Comparison of ENCODE assay signal across 22 cellular contexts in the genomic region with DNA sequence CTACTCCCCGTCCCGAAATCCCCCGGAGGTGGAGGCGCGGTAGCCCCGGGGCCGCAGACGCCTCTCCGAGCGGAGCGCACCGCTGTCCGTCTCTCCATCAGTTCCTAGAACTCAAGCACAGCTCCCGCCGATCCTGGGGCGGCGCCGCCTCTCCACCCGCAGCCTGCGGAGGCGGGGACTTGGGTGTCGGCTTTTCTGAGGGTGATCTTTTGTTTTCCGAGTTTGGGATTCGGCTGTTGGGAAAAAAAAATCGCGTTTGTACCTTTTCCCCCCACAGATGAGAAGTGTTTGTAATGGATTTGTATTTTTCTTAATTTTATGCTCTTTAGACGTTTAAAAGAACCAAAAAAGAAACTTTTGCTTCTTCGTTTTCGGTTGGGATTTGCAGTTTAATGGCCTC. TPM values are rescaled to one million over a fixed set of nuclear protein-coding genes. Genes with fewer than 3 reads are reported as not detected.
DNase-seq lines count a peak whose midpoint lies in the region; ATAC-seq and TF ChIP-seq lines count a peak whose summit lies in the region.
"Had no signal": no experiment of that assay in that cellular context is flagged by ENCODE, and none has a peak within 500 bp of the region (broad histone marks: within the 10 kb centered on the region; RNA-seq: fewer than 3 reads in every experiment).

No MANE protein-coding gene starts in this region.

- H3K9me3 ChIP-seq in iPS-18a (ENCODE audit: control insufficient read depth, low read depth, low read length): no peaks in the 10 kb centered on the region
- no peaks in the 10 kb centered on the region for H3K9me3 ChIP-seq in adrenal gland (replicated peaks in 1 of 3)

- H3K4me1 Mint-ChIP-seq in GM23338 (peaks cover 7% of the 10 kb centered on the region), progenitor cell of endocrine pancreas (ENCODE audit: low read depth) (no peaks in the 10 kb centered on the region)
- no peaks in the 10 kb centered on the region for H3K4me1 Mint-ChIP-seq in activated naive CD4-positive, alpha-beta T cell treated with anti-CD3 and anti-CD28 coated beads, Interleukin-2, amount 10 ng/mL, durations not matched to agents 7 days and 5 days
- H3K4me1 Mint-ChIP-seq: activated CD4-positive, alpha-beta T cell treated with anti-CD3 and anti-CD28 coated beads, Interleukin-2, amount 10 ng/mL, durations not matched to agents 24 days and 14 days had no signal

- H3K79me2 ChIP-seq in GM23338 (replicated peaks; ENCODE audit: insufficient read depth): no peaks in the 10 kb centered on the region

- H3K27me3 Mint-ChIP-seq in GM23338 (ENCODE audit: insufficient read depth, low read depth, poor library complexity) (peaks cover 62% of the 10 kb centered on the region), progenitor cell of endocrine pancreas (peaks cover 44% of the 10 kb centered on the region)
- H3K27me3 Mint-ChIP-seq in activated naive CD4-positive, alpha-beta T cell treated with anti-CD3 and anti-CD28 coated beads, Interleukin-2, amount 10 ng/mL, durations not matched to agents 7 days and 5 days: peaks cover under 1% of the 10 kb centered on the region
- H3K27me3 Mint-ChIP-seq: activated CD4-positive, alpha-beta T cell treated with anti-CD3 and anti-CD28 coated beads, Interleukin-2, amount 10 ng/mL, durations not matched to agents 24 days and 14 days; effector memory CD8-positive, alpha-beta T cell; naive thymus-derived CD4-positive, alpha-beta T cell had no signal

- intact Hi-C loops in adrenal gland (cut with DNase I): no loop called here

- H3F3A ChIP-seq in GM23338 (replicated peaks; ENCODE audit: low read depth): peaks cover 17% of the 10 kb centered on the region

- no peak for TF ChIP-seq POLR2A in adrenal gland (IDR thresholded peaks at IDR 0.05)

- H3K4me2 ChIP-seq in GM23338: peak overlapping the region; percentile 81

- H3K4me3 Mint-ChIP-seq in GM23338 (peak overlapping the region; percentile 72), progenitor cell of endocrine pancreas (ENCODE audit: low read depth) (no peak overlapping the region)
- H3K4me3 Mint-ChIP-seq in activated naive CD4-positive, alpha-beta T cell treated with anti-CD3 and anti-CD28 coated beads, Interleukin-2, amount 10 ng/mL, durations not matched to agents 7 days and 5 days: no peak overlapping the region
- H3K4me3 Mint-ChIP-seq: activated CD4-positive, alpha-beta T cell treated with anti-CD3 and anti-CD28 coated beads, Interleukin-2, amount 10 ng/mL, durations not matched to agents 24 days and 14 days; effector memory CD8-positive, alpha-beta T cell; naive thymus-derived CD4-positive, alpha-beta T cell had no signal

- peak overlapping the region; percentile 13 for H3K9ac ChIP-seq in iPS-18a (ENCODE audit: low read length)

- CTCF ChIA-PET in activated naive CD4-positive, alpha-beta T cell treated with anti-CD3 and anti-CD28 coated beads, Interleukin-2, amount 10 ng/mL, durations not matched to agents 7 days and 5 days (lab: Charles Lee): no interaction called here

- WGBS in adrenal gland, 4 donors: 74 to 89% (median 80%) methylated on average over 17 to 29 of the region's 29 CpGs

- H4K20me1 ChIP-seq in GM23338 (replicated peaks; ENCODE audit: insufficient read depth): peaks cover 12% of the 10 kb centered on the region; the same call in 1 of the 2 replicates

- H3K9me3 Mint-ChIP-seq in GM23338 (peaks cover 3% of the 10 kb centered on the region; the same call in 1 of the 3 replicates), progenitor cell of endocrine pancreas (ENCODE audit: low read depth) (no peaks in the 10 kb centered on the region)
- no peaks in the 10 kb centered on the region for H3K9me3 Mint-ChIP-seq in activated naive CD4-positive, alpha-beta T cell treated with anti-CD3 and anti-CD28 coated beads, Interleukin-2, amount 10 ng/mL, durations not matched to agents 7 days and 5 days
- H3K9me3 Mint-ChIP-seq: activated CD4-positive, alpha-beta T cell treated with anti-CD3 and anti-CD28 coated beads, Interleukin-2, amount 10 ng/mL, durations not matched to agents 24 days and 14 days; effector memory CD8-positive, alpha-beta T cell had no signal

- H3K27me3 ChIP-seq in GM23338 (ENCODE audit: insufficient read depth) (peaks cover 48% of the 10 kb centered on the region), iPS-18a (ENCODE audit: control insufficient read depth, insufficient read depth, low read length) (peaks cover 81% of the 10 kb centered on the region), adrenal gland (no peaks in the 10 kb centered on the region)

- peak overlapping the region; percentile 56 for H3K4me3 ChIP-seq in GM23338
- H3K4me3 ChIP-seq in iPS-18a (ENCODE audit: low read length): peak overlapping the region; percentile 37
- no peak overlapping the region for H3K4me3 ChIP-seq in adrenal gland

- H3K36me3 ChIP-seq in GM23338 (ENCODE audit: insufficient read depth) (no peaks in the 10 kb centered on the region), iPS-18a (ENCODE audit: control insufficient read depth, low read depth, low read length) (no peaks in the 10 kb centered on the region), adrenal gland (replicated peaks in 1 of 2) (peaks cover 0 to 8% of the 10 kb centered on the region in 2 donors)

- H3K27ac ChIP-seq in GM23338 (ENCODE audit: low read depth) (no peak overlapping the region), iPS-18a (ENCODE audit: low read length) (no peak overlapping the region), adrenal gland (no peak overlapping the region)

- TF ChIP-seq CTCF in GM23338 (conservative IDR thresholded peaks at IDR 0.05; ENCODE audit: low read depth in 2 of 2) (no peak), progenitor cell of endocrine pancreas (IDR thresholded peaks at IDR 0.05; ENCODE audit: unreplicated experiment) (no peak), adrenal gland (IDR thresholded peaks at IDR 0.05) (no peak)

- H3K9me2 ChIP-seq in GM23338 (ENCODE audit: insufficient read depth): no peaks in the 10 kb centered on the region

- ATAC-seq in GM23338: peak; percentile 37
- ATAC-seq in GM19023 (IDR thresholded peaks at IDR 0.05; ENCODE audit: unreplicated experiment): no peak
- ATAC-seq: effector memory CD8-positive, alpha-beta T cell; naive thymus-derived CD4-positive, alpha-beta T cell had no signal

- H2AFZ ChIP-seq in GM23338: no peak overlapping the region

- H3K4me1 ChIP-seq in GM23338 (ENCODE audit: insufficient read depth): peaks cover 7% of the 10 kb centered on the region
- H3K4me1 ChIP-seq in iPS-18a (ENCODE audit: control insufficient read depth, low read depth, low read length): peaks cover 6% of the 10 kb centered on the region
- H3K4me1 ChIP-seq in adrenal gland (replicated peaks in 1 of 2): no peaks in the 10 kb centered on the region

- H3K36me3 Mint-ChIP-seq in GM23338 (ENCODE audit: low read depth) (peaks cover 7% of the 10 kb centered on the region), progenitor cell of endocrine pancreas (ENCODE audit: insufficient read depth) (peaks cover 19% of the 10 kb centered on the region)
- H3K36me3 Mint-ChIP-seq in activated naive CD4-positive, alpha-beta T cell treated with anti-CD3 and anti-CD28 coated beads, Interleukin-2, amount 10 ng/mL, durations not matched to agents 7 days and 5 days: peaks cover 4% of the 10 kb centered on the region

- DNase-seq in GM23338 (ENCODE audit: low spot score) (peak; percentile 81), astrocyte of the hippocampus (ENCODE audit: low read depth, low spot score) (peak; percentile 48), progenitor cell of endocrine pancreas (ENCODE audit: low spot score, unreplicated experiment) (no peak), adrenal gland (no peak)
- no peak for DNase-seq in activated naive CD4-positive, alpha-beta T cell treated with anti-CD3 and anti-CD28 coated beads, Interleukin-2, amount 10 ng/mL, durations not matched to agents 7 days and 5 days
- DNase-seq in activated CD4-positive, alpha-beta T cell treated with anti-CD3 and anti-CD28 coated beads for 4 hours: no peak
- DNase-seq: activated CD4-positive, alpha-beta T cell treated with anti-CD3 and anti-CD28 coated beads, Interleukin-2, amount 10 ng/mL, durations not matched to agents 24 days and 14 days; activated effector memory CD4-positive, alpha-beta T cell treated with anti-CD3 and anti-CD28 coated beads, Interleukin-2, amount 50 U/mL, for 16 hours; effector memory CD8-positive, alpha-beta T cell; head of caudate nucleus; mammary epithelial cell; naive thymus-derived CD4-positive, alpha-beta T cell; NCI-H1048; NCI-H2081; small intestine; stimulated activated CD4-positive, alpha-beta T cell treated with anti-CD3 and anti-CD28 coated beads, Interleukin-4, amount 100 ng/mL, for 24 hours; SW 1271 had no signal

- no peak overlapping the region for H3K27ac Mint-ChIP-seq in GM23338
- H3K27ac Mint-ChIP-seq in progenitor cell of endocrine pancreas: peak overlapping the region; percentile 73
- no peak overlapping the region for H3K27ac Mint-ChIP-seq in activated naive CD4-positive, alpha-beta T cell treated with anti-CD3 and anti-CD28 coated beads, Interleukin-2, amount 10 ng/mL, durations not matched to agents 7 days and 5 days
- H3K27ac Mint-ChIP-seq: activated CD4-positive, alpha-beta T cell treated with anti-CD3 and anti-CD28 coated beads, Interleukin-2, amount 10 ng/mL, durations not matched to agents 24 days and 14 days; effector memory CD8-positive, alpha-beta T cell had no signal

TF ChIP-seq in GM23338, 12 proteins besides CTCF, POLR2A, EP300 and RAD21 (continues in another document):
- TF ChIP-seq POLR2AphosphoS5 (IDR thresholded peaks at IDR 0.05; ENCODE audit: low read depth) (peak; percentile 42; the same call in 1 of the 2 replicates), EZH2 (IDR thresholded peaks at IDR 0.05; ENCODE audit: low read depth, unreplicated experiment) (peak; percentile 58), NANOG (IDR thresholded peaks at IDR 0.05; ENCODE audit: borderline replicate concordance) (no peak), CREB1 (CRISPR knock-in tag; IDR thresholded peaks at IDR 0.05; ENCODE audit: low read depth) (no peak)

RNA-seq across cellular contexts. Expression of gene LRCOL1, which starts 26.6 kb away (rescaled TPM):
- 1.7 TPM in 1 of 2 replicates, not detected in the other for total RNA-seq in GM23338 (2014; rRNA removed; shearing (Covaris generic))
- polyA plus RNA-seq in GM23338 (2016; fragmentation: Nextera tagmentation; extraction: Ambion mirVana): not detected in 2 replicates
- not detected in 2 replicates for total RNA-seq in progenitor cell of endocrine pancreas
- 1 to 10 TPM in 3 of 8 donors, under 1 TPM in 1, not detected in 4; 0.65 to 1.4 (median 1.4) TPM for total RNA-seq in adrenal gland
- 1 to 10 TPM in 1 of 3 donors, under 1 TPM in 1, not detected in 1; 0.88 to 1.2 TPM for polyA plus RNA-seq in adrenal gland
- total RNA-seq: activated CD4-positive, alpha-beta T cell treated with anti-CD3 and anti-CD28 coated beads, Interleukin-2, amount 10 ng/mL, durations not matched to agents 24 days and 14 days; kidney epithelial cell; mammary epithelial cell; naive thymus-derived CD4-positive, alpha-beta T cell; NCI-H460 had no signal
- polyA plus RNA-seq: mammary epithelial cell; naive thymus-derived CD4-positive, alpha-beta T cell had no signal

RNA-seq across cellular contexts. Expression of gene P2RX2, which starts 34.8 kb away (rescaled TPM):
- total RNA-seq in GM23338 (2014; rRNA removed; shearing (Covaris generic)): 1.7 and 3.0 TPM in 2 replicates
- 1.1 and 2.3 TPM in 2 replicates for polyA plus RNA-seq in GM23338 (2016; fragmentation: Nextera tagmentation; extraction: Ambion mirVana)
- 0.19 TPM in 1 of 2 replicates, not detected in the other for total RNA-seq in progenitor cell of endocrine pancreas
- total RNA-seq in adrenal gland: under 1 TPM in 1 of 8 donors, not detected in 7; 0.11 TPM
- 1 to 10 TPM in 1 of 3 donors, under 1 TPM in 1, not detected in 1; 0.44 to 1.9 TPM for polyA plus RNA-seq in adrenal gland
- total RNA-seq: activated CD4-positive, alpha-beta T cell treated with anti-CD3 and anti-CD28 coated beads, Interleukin-2, amount 10 ng/mL, durations not matched to agents 24 days and 14 days; kidney epithelial cell; mammary epithelial cell; NCI-H460; subcutaneous adipose tissue had no signal
- polyA plus RNA-seq: mammary epithelial cell; naive thymus-derived CD4-positive, alpha-beta T cell had no signal

Comparison
In these comparisons a context has a peak if more than half of its experiments do, and no peak if none do; other contexts are left out.
1. DNase-seq: peak in GM23338 (single experiment) and astrocyte of the hippocampus (single experiment); none in progenitor cell of endocrine pancreas (single experiment), adrenal gland (0 of 7), activated naive CD4-positive, alpha-beta T cell treated with anti-CD3 and anti-CD28 coated beads, Interleukin-2, amount 10 ng/mL, durations not matched to agents 7 days and 5 days (single experiment) and activated CD4-positive, alpha-beta T cell treated with anti-CD3 and anti-CD28 coated beads for 4 hours (0 of 2).
2. H3K4me3 ChIP-seq: peak in GM23338 (single experiment) and iPS-18a (single experiment); none in adrenal gland (0 of 4).